In the genomic region with DNA sequence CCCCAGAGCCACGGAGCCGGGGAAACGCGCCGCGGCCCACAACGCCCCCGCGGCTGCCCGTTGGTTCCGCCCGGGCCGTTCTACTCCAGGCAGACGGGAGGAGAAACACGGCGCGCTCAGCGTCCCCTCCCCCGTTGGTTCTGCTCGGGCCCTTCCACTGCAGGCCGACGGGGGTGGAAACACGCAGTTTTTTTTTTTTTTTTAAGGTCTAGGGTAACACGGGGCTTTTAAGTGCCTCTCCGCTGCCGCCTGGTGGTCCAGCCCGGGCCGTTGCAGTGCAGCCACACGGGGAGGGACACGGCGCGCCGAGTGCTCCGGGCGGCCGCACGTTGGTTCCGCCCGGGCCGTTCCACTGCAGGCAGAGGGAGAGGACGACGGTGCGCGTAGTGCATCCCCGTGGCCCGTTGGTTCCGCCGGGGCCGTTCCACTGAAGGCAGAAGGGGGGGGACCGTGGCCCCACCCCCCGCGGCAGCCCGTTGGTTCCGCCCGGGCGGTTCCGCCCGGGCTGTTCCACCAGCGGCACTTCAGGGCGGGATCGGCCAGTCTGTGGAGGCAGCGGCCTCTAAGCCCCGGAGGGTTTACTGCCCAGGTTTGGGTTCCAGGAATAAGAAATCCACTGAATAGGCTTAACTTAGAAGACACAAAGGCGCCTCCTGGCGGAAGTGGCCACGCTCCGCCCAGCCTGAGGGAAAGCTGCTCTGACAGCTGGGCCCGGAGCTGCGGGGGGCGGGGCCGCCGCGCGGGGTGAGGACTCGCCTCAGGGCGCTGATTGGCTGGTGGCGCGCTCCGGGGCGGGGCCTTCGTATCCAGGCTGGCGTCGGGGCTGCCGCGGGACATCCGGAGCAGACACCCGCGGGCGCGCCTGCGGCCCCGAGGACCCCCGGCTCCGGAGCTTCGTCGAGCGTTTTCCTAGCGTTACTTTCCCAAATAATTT, we compare ENCODE assay signal across 8 cellular contexts. TPM values are rescaled to one million over a fixed set of nuclear protein-coding genes. Genes with fewer than 3 reads are reported as not detected.
DNase-seq lines count a peak whose midpoint lies in the region; ATAC-seq, FAIRE-seq and TF ChIP-seq lines count a peak whose summit lies in the region.
"Not testable (repeated sequence)": the region's sequence is repeated elsewhere in the genome, so short reads cannot be mapped to it uniquely, and the experiment has no call there.

TSS of gene SLC35E2B (minus strand) at position 82 of the 934 bp plus-strand sequence. CDS start 16,096 bp downstream, outside the sequence.

- H3K36me3 ChIP-seq in Loucy (ENCODE audit: insufficient read depth, low read length); RWPE2 (ENCODE audit: low read depth): not testable (repeated sequence)

- H3K27ac Mint-ChIP-seq in activated T-helper 17 cell treated with anti-CD3 and anti-CD28 coated beads, Interleukin-2, amount 50 U/mL, for 72 hours: not testable (repeated sequence)
- peak within 1 kb of the TSS; percentile 100 for H3K27ac Mint-ChIP-seq in nephron progenitor cell

- H3K9me3 ChIP-seq in Loucy (ENCODE audit: insufficient read depth, low read depth, low read length); RWPE2 (ENCODE audit: severe bottlenecking): not testable (repeated sequence)

- not testable (repeated sequence) for H3K36me3 Mint-ChIP-seq in activated T-helper 17 cell treated with anti-CD3 and anti-CD28 coated beads, Interleukin-2, amount 50 U/mL, for 72 hours (ENCODE audit: low read depth)
- peaks cover 15% of the 10 kb centered on the region for H3K36me3 Mint-ChIP-seq in nephron progenitor cell (ENCODE audit: low read depth)

- not testable (repeated sequence) for H3K4me1 ChIP-seq in Loucy (ENCODE audit: insufficient read depth, low read length, poor library complexity, severe bottlenecking); RWPE2 (ENCODE audit: insufficient read depth, poor library complexity, severe bottlenecking)

- not testable (repeated sequence) for H3K9me3 Mint-ChIP-seq in activated T-helper 17 cell treated with anti-CD3 and anti-CD28 coated beads, Interleukin-2, amount 50 U/mL, for 72 hours; nephron progenitor cell

- not testable (repeated sequence) for TF ChIP-seq POLR2A in H54 (IDR thresholded peaks at IDR 0.05; ENCODE audit: low read depth, low read length)

- not testable (repeated sequence) for H3K27me3 Mint-ChIP-seq in activated T-helper 17 cell treated with anti-CD3 and anti-CD28 coated beads, Interleukin-2, amount 50 U/mL, for 72 hours; nephron progenitor cell (ENCODE audit: low read depth, poor library complexity)

- peak within 1 kb of the TSS; percentile 49; the same call in 1 of the 2 replicates for H2AFZ ChIP-seq in Loucy (ENCODE audit: low read length)

- DNase-seq in EH (ENCODE audit: low read depth) (peak; percentile 82), RWPE2 (ENCODE audit: low spot score) (peak; percentile 76), fibroblast of peridontal ligament (ENCODE audit: extremely low read depth) (peak; percentile 93), nephron progenitor cell (peak; percentile 94)
- DNase-seq in H54 (ENCODE audit: insufficient read length, low spot score): not testable (repeated sequence)
- peak; percentile 77 for DNase-seq in stimulated activated naive CD4-positive, alpha-beta T cell treated with Interleukin-2 at 50 U/mL for 16 hours (lab: John Stamatoyannopoulos, UW)

- peak; percentile 23 for FAIRE-seq in H54 (lab: Jason Lieb, UNC)

- not testable (repeated sequence) for H4K20me1 ChIP-seq in Loucy (ENCODE audit: insufficient read depth, low read length, poor library complexity, severe bottlenecking)

- H3K27ac ChIP-seq in RWPE2 (ENCODE audit: poor library complexity, severe bottlenecking): peak within 1 kb of the TSS; percentile 48

- H3K4me3 ChIP-seq in Loucy (ENCODE audit: low read length, poor library complexity, severe bottlenecking) (peak within 1 kb of the TSS; percentile 74), RWPE2 (ENCODE audit: severe bottlenecking) (peak within 1 kb of the TSS; percentile 36)

- H3K27me3 ChIP-seq in Loucy (ENCODE audit: insufficient read depth, low read length, poor library complexity, severe bottlenecking); RWPE2 (ENCODE audit: insufficient read depth, poor library complexity, severe bottlenecking): not testable (repeated sequence)

- peak; percentile 83 for ATAC-seq in RWPE2 (ENCODE audit: low read depth)
- peak; percentile 86 for ATAC-seq in activated T-helper 17 cell treated with anti-CD3 and anti-CD28 coated beads, Interleukin-2, amount 50 U/mL, for 72 hours (replicated peaks)

- peak within 1 kb of the TSS; percentile 51 for H3K4me2 ChIP-seq in Loucy (ENCODE audit: low read depth, low read length, poor library complexity, severe bottlenecking)

- peaks cover 11% of the 10 kb centered on the region; the same call in 1 of the 2 replicates for H3K79me2 ChIP-seq in Loucy (ENCODE audit: insufficient read depth, low read length)

- peak within 1 kb of the TSS; percentile 58 for H3K4me3 Mint-ChIP-seq in activated T-helper 17 cell treated with anti-CD3 and anti-CD28 coated beads, Interleukin-2, amount 50 U/mL, for 72 hours
- peak within 1 kb of the TSS; percentile 78 for H3K4me3 Mint-ChIP-seq in nephron progenitor cell

- H3K9ac ChIP-seq in Loucy (ENCODE audit: low read depth, low read length, poor library complexity, severe bottlenecking): peak within 1 kb of the TSS; percentile 84

- not testable (repeated sequence) for TF ChIP-seq CTCF in Loucy (conservative IDR thresholded peaks at IDR 0.05; ENCODE audit: low read length); RWPE2 (IDR thresholded peaks at IDR 0.05; ENCODE audit: poor library complexity, severe bottlenecking); nephron progenitor cell (IDR thresholded peaks at IDR 0.05)

- not testable (repeated sequence) for H3F3A ChIP-seq in Loucy (ENCODE audit: low read depth)

- H3K9me2 ChIP-seq in Loucy (replicated peaks; ENCODE audit: low read depth, low read length): not testable (repeated sequence)

- not testable (repeated sequence) for H3K4me1 Mint-ChIP-seq in activated T-helper 17 cell treated with anti-CD3 and anti-CD28 coated beads, Interleukin-2, amount 50 U/mL, for 72 hours; nephron progenitor cell

RNA-seq across cellular contexts. Expression of gene SLC35E2B, which starts in this region (rescaled TPM):
- total RNA-seq in activated T-helper 17 cell treated with anti-CD3 and anti-CD28 coated beads, Interleukin-2, amount 50 U/mL, for 72 hours: 10 to 100 TPM; 31.4 to 38.5 TPM
